In the genomic region with DNA sequence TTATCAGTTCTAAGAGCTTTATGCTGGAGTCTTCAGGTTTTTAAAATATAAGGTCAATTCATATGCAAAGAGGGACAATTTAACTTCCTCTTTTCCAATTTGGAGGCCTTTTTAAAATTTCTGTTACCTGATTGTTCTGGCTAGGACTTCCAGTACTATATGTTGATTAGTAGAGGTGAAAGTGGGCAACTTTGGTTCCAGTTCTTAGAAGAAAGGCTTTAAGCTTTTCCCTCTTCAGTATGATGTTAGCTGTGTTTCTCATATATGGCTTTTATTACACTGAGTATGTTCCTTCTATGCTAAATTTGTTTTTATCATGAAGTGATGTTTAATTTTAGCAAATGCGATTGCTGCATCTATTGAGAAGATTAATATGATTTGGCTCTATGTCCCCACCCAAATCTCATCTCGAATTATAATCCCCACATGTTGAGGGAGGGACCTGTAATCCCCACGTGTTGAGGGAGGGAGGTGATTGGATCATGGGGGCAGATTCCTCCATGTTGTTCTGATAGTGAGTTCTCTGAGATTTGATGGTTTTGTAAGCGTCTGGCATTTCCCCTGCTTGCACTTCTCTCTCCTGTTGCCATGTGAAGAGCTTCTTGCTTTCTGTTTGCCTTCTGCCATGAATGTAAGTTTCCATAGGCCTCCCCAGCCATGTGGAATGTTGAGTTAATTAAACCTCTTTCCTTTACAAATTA, we compare ENCODE assay signal across 13 cellular contexts. TPM values are rescaled to one million over a fixed set of nuclear protein-coding genes. Genes with fewer than 3 reads are reported as not detected.
DNase-seq lines count a peak whose midpoint lies in the region; ATAC-seq and TF ChIP-seq lines count a peak whose summit lies in the region.
"Had no signal": no experiment of that assay in that cellular context is flagged by ENCODE, and none has a peak within 500 bp of the region (broad histone marks: within the 10 kb centered on the region; RNA-seq: fewer than 3 reads in every experiment).

No MANE protein-coding gene starts in this region.

- H2AK5ac ChIP-seq in mesendoderm (ENCODE audit: low read length): no peak overlapping the region

- H3K27me3 ChIP-seq in mesendoderm (ENCODE audit: insufficient read depth, low read length, poor library complexity): no peaks in the 10 kb centered on the region
- H3K27me3 ChIP-seq: BLaER1 treated with 17β-estradiol and CSF1 and Interleukin-3, amounts not matched to agents 10 nM and 100 nM had no signal

- H3K4me3 Mint-ChIP-seq in Calu3 (ENCODE audit: low read depth, unreplicated experiment): no peak overlapping the region
- H3K4me3 Mint-ChIP-seq: CD4-positive, CD25-positive, alpha-beta regulatory T cell had no signal

- peak overlapping the region; percentile 40 for H3K27ac Mint-ChIP-seq in Calu3 (ENCODE audit: unreplicated experiment)
- H3K27ac Mint-ChIP-seq: CD4-positive, CD25-positive, alpha-beta regulatory T cell had no signal

- POLR2A ChIA-PET in HEK293T (lab: Yijun Ruan, JAX): no interaction called here

- H3K4me2 ChIP-seq in mesendoderm (ENCODE audit: low read length): no peak overlapping the region
- H3K4me2 ChIP-seq: BLaER1 treated with 17β-estradiol and CSF1 and Interleukin-3, amounts not matched to agents 10 nM and 100 nM had no signal

- no CpG with 5 or more reads among the region's 4 CpGs for WGBS in mesendoderm (ENCODE audit: extremely low coverage, insufficient coverage, low lambda C conversion rate)

- H2BK5ac ChIP-seq in mesendoderm (ENCODE audit: low read length): no peak overlapping the region

- intact Hi-C loops in Calu3 (cut with micrococcal nuclease; ENCODE audit: unreplicated experiment): no loop called here

- H3K4me1 ChIP-seq in mesendoderm (ENCODE audit: control insufficient read depth, low read depth, low read length): no peaks in the 10 kb centered on the region
- H3K4me1 ChIP-seq: BLaER1 treated with 17β-estradiol and CSF1 and Interleukin-3, amounts not matched to agents 10 nM and 100 nM had no signal

- no peak for ATAC-seq in GM18907 (IDR thresholded peaks at IDR 0.05; ENCODE audit: unreplicated experiment)
- no peak for ATAC-seq in GM19328 (IDR thresholded peaks at IDR 0.05; ENCODE audit: unreplicated experiment)

- no peak overlapping the region for H3K23ac ChIP-seq in mesendoderm (ENCODE audit: low read length)

- no peak overlapping the region for H3K9ac ChIP-seq in mesendoderm (ENCODE audit: low read length)
- H3K9ac ChIP-seq: BLaER1 treated with 17β-estradiol and CSF1 and Interleukin-3, amounts not matched to agents 10 nM and 100 nM; GM23248 had no signal

- no peaks in the 10 kb centered on the region for H3K79me2 ChIP-seq in mesendoderm (ENCODE audit: control insufficient read depth, insufficient read depth, low read length)

- TF ChIP-seq CTCF in Calu3 (IDR thresholded peaks at IDR 0.05; ENCODE audit: unreplicated experiment): no peak

- BruUV-seq in Calu3 (replicated peaks; lab: Mats Ljungman, UMichigan): no TSS peak

- CTCF ChIA-PET in Calu3 (lab: Charles Lee): no interaction called here
- CTCF ChIA-PET in HEK293T (lab: Yijun Ruan, JAX): interaction anchor here (0.6 kb wide), 1 partner anchor 273 kb away, joined by 3 read pairs; no protein-coding TSS in a partner anchor

- H3K79me1 ChIP-seq in mesendoderm (ENCODE audit: low read length): no peaks in the 10 kb centered on the region

- no peaks in the 10 kb centered on the region for H3K36me3 ChIP-seq in mesendoderm (ENCODE audit: control insufficient read depth, insufficient read depth, low read length)

- no peaks in the 10 kb centered on the region for H3K27me3 Mint-ChIP-seq in Calu3 (ENCODE audit: unreplicated experiment)

- H3K4me1 Mint-ChIP-seq in Calu3 (ENCODE audit: low read depth, unreplicated experiment): no peaks in the 10 kb centered on the region
- H3K4me1 Mint-ChIP-seq: CD4-positive, CD25-positive, alpha-beta regulatory T cell had no signal

- no peak overlapping the region for H3K56ac ChIP-seq in mesendoderm (ENCODE audit: low read length)

- H4K5ac ChIP-seq in mesendoderm (ENCODE audit: low read length): no peak overlapping the region

- no peak overlapping the region for H3K4ac ChIP-seq in mesendoderm (ENCODE audit: low read depth, low read length)

- no peak overlapping the region for H4K8ac ChIP-seq in mesendoderm (ENCODE audit: low read depth, low read length)

- H3K18ac ChIP-seq in mesendoderm (ENCODE audit: low read length): no peak overlapping the region

- H3K27ac ChIP-seq in mesendoderm (ENCODE audit: low read depth, low read length): no peak overlapping the region
- H3K27ac ChIP-seq: BLaER1 treated with 17β-estradiol and CSF1 and Interleukin-3, amounts not matched to agents 10 nM and 100 nM; GM23248 had no signal

- peaks cover 15% of the 10 kb centered on the region for H3K9me3 Mint-ChIP-seq in Calu3 (ENCODE audit: low read depth, unreplicated experiment)

- no peak overlapping the region for H3K4me3 ChIP-seq in mesendoderm (ENCODE audit: low read length)
- H3K4me3 ChIP-seq: BLaER1 treated with 17β-estradiol and CSF1 and Interleukin-3, amounts not matched to agents 10 nM and 100 nM; GM23248 had no signal

- DNase-seq in Calu3: no peak
- no peak for DNase-seq in HEK293T (ENCODE audit: extremely low spot score)
- DNase-seq in NAMALWA (ENCODE audit: low spot score): peak; percentile 9
- peak; percentile 17 for DNase-seq in mesendoderm
- DNase-seq in activated CD4-positive, CD25-positive, alpha-beta regulatory T cell treated with anti-CD3 and anti-CD28 coated beads, Interleukin-2, amount 50 U/mL, for 72 hours: no peak
- DNase-seq: ACHN; CD4-positive, CD25-positive, alpha-beta regulatory T cell; DMS 273 treated with DMSO at 0.1 percent for 48 hours; GM23248; H7 had no signal

- H2BK15ac ChIP-seq in mesendoderm (replicated peaks; ENCODE audit: low read depth): no peak overlapping the region

- H2BK120ac ChIP-seq in mesendoderm (ENCODE audit: low read depth, low read length): no peak overlapping the region

- peaks cover 33% of the 10 kb centered on the region for H3K36me3 Mint-ChIP-seq in Calu3 (ENCODE audit: insufficient read depth, unreplicated experiment)

TF ChIP-seq in HEK293T, 16 proteins besides CTCF, POLR2A, EP300 and RAD21:
- TF ChIP-seq L3MBTL2 (conservative IDR thresholded peaks at IDR 0.05) (peak; percentile 46), CTBP1 (IDR thresholded peaks at IDR 0.05; ENCODE audit: borderline replicate concordance) (no peak)

RNA-seq across cellular contexts. Expression of gene FAIM, which starts 33.8 kb away (rescaled TPM):
- 29.2 and 30.4 TPM in 2 replicates for total RNA-seq in Calu3 (2022)
- polyA plus RNA-seq in mesendoderm (2013, experiment 1 of 2): 21.5 TPM
- polyA plus RNA-seq in mesendoderm (2013, experiment 2 of 2): 21.6 TPM

RNA-seq across cellular contexts. Expression of gene CEP70, which starts 48.3 kb away (rescaled TPM):
- 88.8 and 99.1 TPM in 2 replicates for total RNA-seq in Calu3 (2022)
- polyA plus RNA-seq in mesendoderm (2013, experiment 1 of 2): 12.7 TPM
- 12.9 TPM for polyA plus RNA-seq in mesendoderm (2013, experiment 2 of 2)

Comparison
In these comparisons a context has a peak if more than half of its experiments do, and no peak if none do; other contexts are left out.
1. DNase-seq: peak in NAMALWA (single experiment) and mesendoderm (single experiment); none in Calu3 (single experiment), HEK293T (single experiment) and activated CD4-positive, CD25-positive, alpha-beta regulatory T cell treated with anti-CD3 and anti-CD28 coated beads, Interleukin-2, amount 50 U/mL, for 72 hours (single experiment).